Comparison of ENCODE assay signal across 27 cellular contexts in the genomic region with DNA sequence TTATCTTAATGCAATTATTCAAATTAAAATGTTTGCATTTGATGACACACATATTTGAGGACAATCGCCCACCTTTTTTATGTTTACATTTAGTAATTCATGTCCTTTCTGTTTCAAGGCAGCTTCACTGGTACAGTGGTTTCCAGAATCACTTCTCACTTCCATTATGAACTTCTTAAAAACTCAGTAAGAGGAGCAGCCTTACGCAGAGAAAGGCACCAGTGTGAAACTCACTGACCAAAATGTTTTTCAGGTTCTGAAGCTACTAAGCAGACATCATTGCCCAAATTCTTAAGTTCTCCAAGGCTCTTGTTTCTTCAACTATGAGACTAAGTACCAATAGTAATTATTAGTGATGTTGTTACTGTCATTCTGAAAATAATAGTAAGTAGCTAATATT.
"Had no signal": no experiment of that assay in that cellular context is flagged by ENCODE, and none has a peak within 500 bp of the region (broad histone marks: within the 10 kb centered on the region; RNA-seq: fewer than 3 reads in every experiment).

No MANE protein-coding gene starts in this region.

- DNase-seq: Kasumi-1; MV-4-11; NCI-H1092; NCI-H1105 treated with DMSO at 0.1 percent for 48 hours; NCI-H1417 treated with DMSO at 0.1 percent for 48 hours; NCI-H146; NCI-H1694 treated with DMSO at 0.1 percent for 48 hours; NCI-H1930; NCI-H2081; NCI-H2107; NCI-H226; NCI-H446; NCI-H510A; NCI-H524 treated with DMSO at 0.1 percent for 48 hours; NCI-H69; NCI-H774; NK-92 treated with Interleukin-12 subunit alpha and Interleukin-12 subunit beta, amount 100 ng/mL, for 24 hours; OCI-M1; PC-9; Peyer's patch; SHP77 treated with DMSO at 0.1 percent for 48 hours; SJCRH30 had no signal

- ATAC-seq: K562, Right ventricle myocardium inferior, SK-N-SH treated with all-trans-retinoic acid at 6 μM for 48 hours had no signal

- H3K36me3 ChIP-seq: Peyer's patch, SJCRH30 had no signal

- H3K27ac ChIP-seq: HL-60, KMS-11, PC-9, Peyer's patch, SJCRH30 had no signal

- H3K9me3 ChIP-seq: Peyer's patch, SJCRH30 had no signal

- H3K4me3 ChIP-seq: K562, PC-9, Peyer's patch, SJCRH30 had no signal

- H3K27me3 ChIP-seq: Peyer's patch, SJCRH30 had no signal

- H3K4me1 ChIP-seq: Peyer's patch, SJCRH30 had no signal
